8 cellular contexts compared by ENCODE assay signal in the genomic region with DNA sequence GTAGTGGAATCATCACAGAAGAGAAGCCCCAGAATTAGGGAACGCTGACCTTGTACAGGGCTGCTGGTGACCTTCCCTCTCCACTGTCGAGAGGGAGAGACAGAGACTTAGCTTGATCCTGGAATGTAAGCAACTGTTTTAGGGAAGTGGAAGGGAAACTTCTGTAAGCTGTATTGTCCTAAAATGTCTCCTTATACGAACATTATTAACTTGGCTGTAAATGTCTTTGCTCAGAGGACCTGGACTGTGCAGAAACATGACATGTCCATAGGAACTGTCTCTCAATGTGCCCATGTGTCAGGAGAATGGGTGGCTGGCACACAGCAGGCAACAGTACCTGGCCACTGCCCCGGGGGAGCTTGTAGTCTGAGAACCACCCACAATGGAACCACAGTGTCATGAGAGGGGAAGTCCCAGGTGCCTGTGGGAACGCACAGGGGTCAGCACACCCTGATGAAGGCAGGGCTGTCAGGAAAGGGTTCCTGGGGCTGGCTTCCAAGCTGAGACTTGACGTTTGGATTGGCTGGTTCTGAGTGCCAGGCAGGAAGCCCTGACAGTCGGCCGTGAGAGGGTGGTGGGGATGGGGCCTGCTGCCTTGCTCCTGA. TPM values are rescaled to one million over a fixed set of nuclear protein-coding genes. Genes with fewer than 3 reads are reported as not detected.
DNase-seq lines count a peak whose midpoint lies in the region; ATAC-seq and TF ChIP-seq lines count a peak whose summit lies in the region.

No MANE protein-coding gene starts in this region.

- TF ChIP-seq EP300 in gastroesophageal sphincter (IDR thresholded peaks at IDR 0.05), result no peak

- no peak for TF ChIP-seq CTCF in gastroesophageal sphincter (IDR thresholded peaks at IDR 0.05)
- no peak for TF ChIP-seq CTCF in omental fat pad (IDR thresholded peaks at IDR 0.05)

- peak overlapping the region in 3 of 4 donors; percentile 22 to 80 (median 76) for H3K27ac ChIP-seq in gastroesophageal sphincter

- H3K36me3 ChIP-seq in gastroesophageal sphincter, result peaks cover 0 to 9% of the 10 kb centered on the region in 2 donors

- 47 to 71% methylated on average over 3 to 4 of the region's 8 CpGs for WGBS in gastroesophageal sphincter (ENCODE audit: low coverage in 1 of 2), 2 donors

- DNase-seq in omental fat pad (ENCODE audit: low spot score) (no peak), EL (no peak), HuH-7 (ENCODE audit: low spot score) (no peak)
- no peak for DNase-seq in effector CD4-positive, alpha-beta T cell

- no peaks in the 10 kb centered on the region for H3K27me3 ChIP-seq in gastroesophageal sphincter

- H3K9me3 ChIP-seq in gastroesophageal sphincter, result no peaks in the 10 kb centered on the region

- H3K4me3 ChIP-seq in gastroesophageal sphincter, result no peak overlapping the region

- peak; percentile 96 for ATAC-seq in GM18498 (IDR thresholded peaks at IDR 0.05; ENCODE audit: unreplicated experiment)
- ATAC-seq in GM21367 (IDR thresholded peaks at IDR 0.05; ENCODE audit: unreplicated experiment), result peak; percentile 87
- ATAC-seq in HG03432 (IDR thresholded peaks at IDR 0.05; ENCODE audit: unreplicated experiment), result peak; percentile 94
- ATAC-seq in gastroesophageal sphincter, result no peak
- no peak for ATAC-seq in omental fat pad (ENCODE audit: low FRiP score)

- peaks cover 0 to 39% (median 5%) of the 10 kb centered on the region in 3 donors for H3K4me1 ChIP-seq in gastroesophageal sphincter

- no peak for TF ChIP-seq POLR2A in gastroesophageal sphincter (IDR thresholded peaks at IDR 0.05)

RNA-seq across cellular contexts. Expression of a gene that starts 34.0 kb away (rescaled TPM):
- total RNA-seq in gastroesophageal sphincter (10 to 100 TPM; 21.8 to 41.9 (median 36.0) TPM), omental fat pad (10 to 100 TPM; 47.8 to 57.3 (median 50.0) TPM)

Comparison
In these comparisons a context has a peak if more than half of its experiments do, and no peak if none do; other contexts are left out.
1. ATAC-seq: peak in GM18498 (single experiment), GM21367 (single experiment) and HG03432 (single experiment); none in gastroesophageal sphincter (single experiment) and omental fat pad (single experiment).